Comparison of ENCODE assay signal across 24 cellular contexts in genomic region chr17:33145941-33146340, GRCh38.
"Had no signal": no experiment of that assay in that cellular context is flagged by ENCODE, and none has a peak within 500 bp of the region (broad histone marks: within the 10 kb centered on the region; RNA-seq: fewer than 3 reads in every experiment).

No MANE protein-coding gene starts in this region.

- H3K27me3 ChIP-seq: neutrophil, pancreas, right lobe of liver, sigmoid colon, thyroid gland, tibial nerve, upper lobe of left lung, vagina had no signal

- DNase-seq: nephron progenitor cell; pancreas; right cardiac atrium; right lobe of liver; sigmoid colon; small intestine; stimulated activated CD4-positive, alpha-beta T cell treated with anti-CD3 and anti-CD28 coated beads, Interleukin-15, amount 100 ng/mL, for 24 hours; stimulated activated CD4-positive, alpha-beta T cell treated with anti-CD3 and anti-CD28 coated beads, Interleukin-2, amount 100 ng/mL, for 24 hours; stimulated activated CD4-positive, alpha-beta T cell treated with anti-CD3 and anti-CD28 coated beads, Interleukin-2, amount 100 ng/mL, for 48 hours; stimulated activated CD4-positive, alpha-beta T cell treated with anti-CD3 and anti-CD28 coated beads, Interleukin-4, amount 100 ng/mL, for 24 hours; stimulated activated naive B cell treated with anti-CD40 and anti-IgM and Interleukin-4, amounts not matched to agents 10 μg/mL and 1 μg/mL and 100 μg/mL, for 72 hours; stimulated activated naive CD4-positive, alpha-beta T cell treated with Interleukin-2 at 50 U/mL for 16 hours; stomach; thyroid gland; trophoblast cell; upper lobe of left lung had no signal

- H3K4me1 ChIP-seq: pancreas, prostate gland, right lobe of liver, sigmoid colon, stomach, thyroid gland, tibial nerve, upper lobe of left lung, vagina had no signal

- ATAC-seq: natural killer cell treated with Interleukin-12 subunit alpha and Interleukin-12 subunit beta and Interleukin-15 and Interleukin-18, amount 100 ng/mL, for 72 hours; pancreas; right cardiac atrium; right lobe of liver; stimulated activated effector memory CD8-positive, alpha-beta T cell treated with anti-CD3 and anti-CD28 coated beads, Interleukin-12 subunit alpha, Interleukin-12 subunit beta, amount 100 ng/mL, for 72 hours; stimulated activated naive B cell treated with anti-CD40 and anti-IgM and Interleukin-4, amounts not matched to agents 10 μg/mL and 1 μg/mL and 100 μg/mL, for 72 hours had no signal

- H3K4me3 ChIP-seq: pancreas, prostate gland, right lobe of liver, sigmoid colon, stomach, thoracic aorta, thyroid gland, tibial nerve, upper lobe of left lung, vagina had no signal

- FAIRE-seq: pancreas, small intestine, urothelium cell line had no signal

- H3K27ac ChIP-seq: neutrophil, pancreas, prostate gland, right lobe of liver, sigmoid colon, stomach, thoracic aorta, thyroid gland, tibial nerve, upper lobe of left lung, vagina had no signal

- H3K36me3 ChIP-seq: neutrophil, pancreas, prostate gland, right lobe of liver, sigmoid colon, stomach, thoracic aorta, thyroid gland, tibial nerve, upper lobe of left lung, vagina had no signal

- H3K9me3 ChIP-seq: neutrophil, pancreas, prostate gland, right lobe of liver, stomach, thoracic aorta, thyroid gland, tibial nerve, upper lobe of left lung, vagina had no signal
